8 cellular contexts compared by ENCODE assay signal in genomic region chr5:154039458-154039829, GRCh38. TPM values are rescaled to one million over a fixed set of nuclear protein-coding genes. Genes with fewer than 3 reads are reported as not detected.
DNase-seq lines count a peak whose midpoint lies in the region; ATAC-seq and TF ChIP-seq lines count a peak whose summit lies in the region.

No MANE protein-coding gene starts in this region.

- no peaks in the 10 kb centered on the region for H3F3A ChIP-seq in smooth muscle cell (ENCODE audit: low read depth)

- H3K27ac Mint-ChIP-seq in activated CD4-positive, alpha-beta memory T cell treated with anti-CD3 and anti-CD28 coated beads for 36 hours: peak overlapping the region; percentile 93

- H3K36me3 ChIP-seq in HEK293 (ENCODE audit: control insufficient read depth in 2 of 2, insufficient read depth in 1 of 2, low read length in 2 of 2): peaks cover 0 to 14% of the 10 kb centered on the region in 2 experiments; a peak in 1 of 3 replicates
- H3K36me3 ChIP-seq in hepatocyte (replicated peaks; ENCODE audit: insufficient read depth, low read depth): no peaks in the 10 kb centered on the region
- H3K36me3 ChIP-seq in smooth muscle cell (ENCODE audit: low read depth): no peaks in the 10 kb centered on the region

- H3K79me2 ChIP-seq in hepatocyte: peaks cover 67% of the 10 kb centered on the region
- peaks cover 50% of the 10 kb centered on the region for H3K79me2 ChIP-seq in smooth muscle cell (ENCODE audit: low read depth)

- H3K36me3 Mint-ChIP-seq in activated CD4-positive, alpha-beta memory T cell treated with anti-CD3 and anti-CD28 coated beads for 36 hours: peaks cover 4% of the 10 kb centered on the region

- H4K20me1 ChIP-seq in hepatocyte (ENCODE audit: insufficient read depth, poor library complexity, severe bottlenecking) (no peaks in the 10 kb centered on the region), smooth muscle cell (ENCODE audit: low read depth) (peaks cover 17% of the 10 kb centered on the region)

- H3K4me1 Mint-ChIP-seq in activated CD4-positive, alpha-beta memory T cell treated with anti-CD3 and anti-CD28 coated beads for 36 hours (ENCODE audit: low read depth): peaks cover 52% of the 10 kb centered on the region

- peak overlapping the region; percentile 91 for H2AFZ ChIP-seq in hepatocyte
- H2AFZ ChIP-seq in smooth muscle cell (ENCODE audit: low read depth): peak overlapping the region; percentile 93

- H3K27me3 Mint-ChIP-seq in activated CD4-positive, alpha-beta memory T cell treated with anti-CD3 and anti-CD28 coated beads for 36 hours: no peaks in the 10 kb centered on the region

- no peak for TF ChIP-seq CTCF in HEK293 (tag by site-specific recombination; IDR thresholded peaks at IDR 0.05)
- no peak for TF ChIP-seq CTCF in hepatocyte (IDR thresholded peaks at IDR 0.05; ENCODE audit: poor library complexity)
- TF ChIP-seq CTCF in smooth muscle cell (IDR thresholded peaks at IDR 0.05; ENCODE audit: borderline replicate concordance, insufficient read depth, poor library complexity, severe bottlenecking): no peak

- H3K9me3 ChIP-seq in HEK293 (ENCODE audit: control insufficient read depth, insufficient read depth, low read depth, low read length) (no peaks in the 10 kb centered on the region), hepatocyte (ENCODE audit: low read depth) (no peaks in the 10 kb centered on the region), smooth muscle cell (replicated peaks; ENCODE audit: low read depth) (no peaks in the 10 kb centered on the region)

- intact Hi-C loops in activated CD4-positive, alpha-beta memory T cell treated with anti-CD3 and anti-CD28 coated beads for 36 hours (cut with micrococcal nuclease): loop anchor here (2.0 to 5.0 kb wide), 4 partner anchors 405 to 901 kb away; partner anchors contain the start of genes CNOT8, LARP1, MRPL22 and SAP30L

- H3K27ac ChIP-seq in HEK293 (ENCODE audit: extremely low read depth, low read depth, low read length) (no peak overlapping the region; the same call in 1 of the 2 replicates), hepatocyte (peak overlapping the region; percentile 89), smooth muscle cell (ENCODE audit: low read depth) (no peak overlapping the region)

- peak overlapping the region; percentile 79 for H3K9ac ChIP-seq in smooth muscle cell (ENCODE audit: low read depth)

- peak overlapping the region; percentile 89 for H3K4me2 ChIP-seq in hepatocyte
- H3K4me2 ChIP-seq in smooth muscle cell: peak overlapping the region; percentile 96

- ATAC-seq in HG03442 (IDR thresholded peaks at IDR 0.05; ENCODE audit: unreplicated experiment): no peak
- ATAC-seq in HG03571 (IDR thresholded peaks at IDR 0.05; ENCODE audit: unreplicated experiment): no peak
- no peak for ATAC-seq in GM21786 (IDR thresholded peaks at IDR 0.05; ENCODE audit: unreplicated experiment)

- H3K4me3 ChIP-seq in HEK293 (ENCODE audit: low read depth, low read length) (peak overlapping the region; percentile 55), hepatocyte (peak overlapping the region; percentile 94), smooth muscle cell (peak overlapping the region; percentile 78)

- 52% methylated on average over 1 of the region's 1 CpG for WGBS in hepatocyte (ENCODE audit: low lambda C conversion rate, missing lambda C conversion rate)
- 64% methylated on average over 1 of the region's 1 CpG for WGBS in smooth muscle cell (ENCODE audit: low lambda C conversion rate)

- H3K4me3 Mint-ChIP-seq in activated CD4-positive, alpha-beta memory T cell treated with anti-CD3 and anti-CD28 coated beads for 36 hours: peak overlapping the region; percentile 98

- H3K9me2 ChIP-seq in hepatocyte (replicated peaks; ENCODE audit: insufficient read depth): no peaks in the 10 kb centered on the region

- DNase-seq in activated CD4-positive, alpha-beta memory T cell treated with anti-CD3 and anti-CD28 coated beads for 36 hours: no peak
- no peak for DNase-seq in hepatocyte (ENCODE audit: low spot score)
- DNase-seq in smooth muscle cell (lab: John Stamatoyannopoulos, UW; ENCODE audit: unreplicated experiment): no peak
- no peak for DNase-seq in NCI-H187 treated with DMSO at 0.1 percent for 48 hours (lab: John Stamatoyannopoulos, UW)

- no peaks in the 10 kb centered on the region for H3K9me3 Mint-ChIP-seq in activated CD4-positive, alpha-beta memory T cell treated with anti-CD3 and anti-CD28 coated beads for 36 hours

- POLR2A ChIA-PET in HEK293 (lab: Yijun Ruan, JAX): interaction anchor here (0.7 to 1.7 kb wide), 13 partner anchors 9 to 949 kb away, joined by 3 to 16 read pairs (median 4); partner anchors contain the start of gene GALNT10
- POLR2A ChIA-PET in activated CD4-positive, alpha-beta memory T cell treated with anti-CD3 and anti-CD28 coated beads for 36 hours (lab: Charles Lee): interaction anchor here (0.7 to 1.7 kb wide), 5 partner anchors 8 to 290 kb away, joined by 3 to 12 read pairs (median 4); partner anchors contain the start of gene GALNT10

- CTCF ChIA-PET in HEK293 (lab: Yijun Ruan, JAX): interaction anchor here (1.0 to 1.2 kb wide), 2 partner anchors 19 to 65 kb away, joined by 3 to 4 read pairs; no protein-coding TSS in a partner anchor
- CTCF ChIA-PET in activated CD4-positive, alpha-beta memory T cell treated with anti-CD3 and anti-CD28 coated beads for 36 hours (lab: Charles Lee): interaction anchor here (1.4 to 1.8 kb wide), 2 partner anchors 10 to 33 kb away, joined by 5 to 8 read pairs; no protein-coding TSS in a partner anchor

- H3K4me1 ChIP-seq in HEK293 (ENCODE audit: control insufficient read depth, insufficient read depth, low read length): peaks cover 7% of the 10 kb centered on the region
- peaks cover 14% of the 10 kb centered on the region for H3K4me1 ChIP-seq in hepatocyte (ENCODE audit: insufficient read depth)
- peaks cover 10% of the 10 kb centered on the region for H3K4me1 ChIP-seq in smooth muscle cell (ENCODE audit: low read depth)

- no peaks in the 10 kb centered on the region for H3K27me3 ChIP-seq in hepatocyte
- no peaks in the 10 kb centered on the region for H3K27me3 ChIP-seq in smooth muscle cell (ENCODE audit: low read depth)

TF ChIP-seq in HEK293, 187 proteins besides CTCF, POLR2A, EP300 and RAD21:
- no peak for TF ChIP-seq ZNF248 (tag by site-specific recombination; IDR thresholded peaks at IDR 0.05)
- TF ChIP-seq, protein P1, sequence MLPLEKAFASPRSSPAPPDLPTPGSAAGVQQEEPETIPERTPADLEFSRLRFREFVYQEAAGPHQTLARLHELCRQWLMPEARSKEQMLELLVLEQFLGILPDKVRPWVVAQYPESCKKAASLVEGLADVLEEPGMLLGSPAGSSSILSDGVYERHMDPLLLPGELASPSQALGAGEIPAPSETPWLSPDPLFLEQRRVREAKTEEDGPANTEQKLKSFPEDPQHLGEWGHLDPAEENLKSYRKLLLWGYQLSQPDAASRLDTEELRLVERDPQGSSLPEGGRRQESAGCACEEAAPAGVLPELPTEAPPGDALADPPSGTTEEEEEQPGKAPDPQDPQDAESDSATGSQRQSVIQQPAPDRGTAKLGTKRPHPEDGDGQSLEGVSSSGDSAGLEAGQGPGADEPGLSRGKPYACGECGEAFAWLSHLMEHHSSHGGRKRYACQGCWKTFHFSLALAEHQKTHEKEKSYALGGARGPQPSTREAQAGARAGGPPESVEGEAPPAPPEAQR (tag by site-specific recombination; IDR thresholded peaks at IDR 0.05): no peak
- TF ChIP-seq ZNF658 (tag by site-specific recombination; IDR thresholded peaks at IDR 0.05): no peak
- TF ChIP-seq ZNF776 (tag by site-specific recombination; IDR thresholded peaks at IDR 0.05; ENCODE audit: borderline replicate concordance): no peak

RNA-seq across cellular contexts. Expression of gene MFAP3, which starts 0.7 kb away (rescaled TPM):
- total RNA-seq in activated CD4-positive, alpha-beta memory T cell treated with anti-CD3 and anti-CD28 coated beads for 36 hours: 10 to 100 TPM; 10.0 to 11.1 TPM
- total RNA-seq in hepatocyte (65.4 and 82.2 TPM in 2 replicates), smooth muscle cell (76.0 and 96.5 TPM in 2 replicates)
- polyA plus RNA-seq in hepatocyte (12.3 and 14.4 TPM in 2 replicates), smooth muscle cell (9.7 and 12.6 TPM in 2 replicates)

RNA-seq across cellular contexts. Expression of gene FAM114A2, which starts 0.7 kb away (rescaled TPM):
- 10 to 100 TPM; 27.4 to 27.8 TPM for total RNA-seq in activated CD4-positive, alpha-beta memory T cell treated with anti-CD3 and anti-CD28 coated beads for 36 hours
- total RNA-seq in hepatocyte (19.7 and 22.8 TPM in 2 replicates), smooth muscle cell (23.8 and 26.2 TPM in 2 replicates)
- polyA plus RNA-seq in hepatocyte (12.0 and 13.0 TPM in 2 replicates), smooth muscle cell (15.6 and 22.3 TPM in 2 replicates)
